Comparison of ENCODE assay signal across 8 cellular contexts in genomic region chr12:117968084-117968789, GRCh38. TPM values are rescaled to one million over a fixed set of nuclear protein-coding genes. Genes with fewer than 3 reads are reported as not detected.
A peak's percentile ranks its signal among the peaks of the same experiment; 100 is the strongest.
DNase-seq lines count a peak whose midpoint lies in the region; ATAC-seq, FAIRE-seq and TF ChIP-seq lines count a peak whose summit lies in the region.

No MANE protein-coding gene starts in this region.

- peaks cover 0 to 15% (median 6%) of the 10 kb centered on the region in 7 donors for H3K9me3 Mint-ChIP-seq in CD4-positive, CD25-positive, alpha-beta regulatory T cell
- peaks cover 0 to 21% (median 14%) of the 10 kb centered on the region in 9 donors for H3K9me3 Mint-ChIP-seq in naive thymus-derived CD8-positive, alpha-beta T cell

- no peaks in the 10 kb centered on the region for H3K36me3 ChIP-seq in CD4-positive, CD25-positive, alpha-beta regulatory T cell (ENCODE audit: control insufficient read depth, insufficient read depth, low read length)
- no peaks in the 10 kb centered on the region for H3K36me3 ChIP-seq in small intestine (ENCODE audit: control insufficient read depth in 2 of 2, insufficient read depth in 2 of 2, low read length in 2 of 2)

- WGBS in small intestine, 3 donors, result 4 to 8% (median 7%) methylated on average over 12 of the region's 12 CpGs

- peaks cover 37% of the 10 kb centered on the region for H3K27me3 Mint-ChIP-seq in CD4-positive, CD25-positive, alpha-beta regulatory T cell
- H3K27me3 Mint-ChIP-seq in naive thymus-derived CD8-positive, alpha-beta T cell, result peaks cover 32 to 84% (median 55%) of the 10 kb centered on the region in 5 donors

- no peak overlapping the region for H3K27ac ChIP-seq in CD4-positive, CD25-positive, alpha-beta regulatory T cell (ENCODE audit: insufficient read depth, low read length, poor library complexity, severe bottlenecking)
- H3K27ac ChIP-seq in caudate nucleus (ENCODE audit: low read depth, low read length), result peak overlapping the region; percentile 62
- no peak overlapping the region for H3K27ac ChIP-seq in small intestine (ENCODE audit: low read depth in 1 of 2, low read length in 1 of 2)

- peaks cover 23% of the 10 kb centered on the region for H3K27me3 ChIP-seq in CD4-positive, CD25-positive, alpha-beta regulatory T cell (ENCODE audit: control insufficient read depth, insufficient read depth, low read length)
- H3K27me3 ChIP-seq in small intestine (ENCODE audit: control insufficient read depth in 2 of 2, insufficient read depth in 2 of 2, low read length in 2 of 2), result peaks cover 3 to 14% of the 10 kb centered on the region in 2 donors

- peaks cover 5 to 8% of the 10 kb centered on the region in 2 experiments for H3K9me3 ChIP-seq in CD4-positive, CD25-positive, alpha-beta regulatory T cell (ENCODE audit: control insufficient read depth in 2 of 2, low read length in 2 of 2)
- no peaks in the 10 kb centered on the region for H3K9me3 ChIP-seq in small intestine (ENCODE audit: control insufficient read depth, low read depth)

- no peak for FAIRE-seq in small intestine (lab: Jason Lieb, UNC)
- FAIRE-seq in H54 (lab: Jason Lieb, UNC), result no peak

- TF ChIP-seq POLR2A in H54 (IDR thresholded peaks at IDR 0.05; ENCODE audit: low read depth, low read length), result no peak

- H3K4me3 Mint-ChIP-seq in CD4-positive, CD25-positive, alpha-beta regulatory T cell, result peak overlapping the region in 3 of 4 donors; percentile 52 to 85 (median 76)
- peak overlapping the region; percentile 55 to 82 (median 68) for H3K4me3 Mint-ChIP-seq in naive thymus-derived CD8-positive, alpha-beta T cell

- H3K27ac Mint-ChIP-seq in CD4-positive, CD25-positive, alpha-beta regulatory T cell, result no peak overlapping the region
- H3K27ac Mint-ChIP-seq in naive thymus-derived CD8-positive, alpha-beta T cell, result no peak overlapping the region

- no peak for ATAC-seq in CD4-positive, CD25-positive, alpha-beta regulatory T cell (ENCODE audit: low read depth in 2 of 2)
- no peak for ATAC-seq in naive thymus-derived CD8-positive, alpha-beta T cell
- ATAC-seq in GM18873 (IDR thresholded peaks at IDR 0.05; ENCODE audit: low FRiP score, unreplicated experiment), result no peak

- peaks cover 0 to 10% (median 2%) of the 10 kb centered on the region in 4 donors for H3K4me1 Mint-ChIP-seq in CD4-positive, CD25-positive, alpha-beta regulatory T cell
- H3K4me1 Mint-ChIP-seq in naive thymus-derived CD8-positive, alpha-beta T cell, result peaks cover 3 to 13% (median 8%) of the 10 kb centered on the region in 4 donors

- POLR2A ChIA-PET in naive thymus-derived CD8-positive, alpha-beta T cell (lab: Charles Lee), result no interaction called here

- peaks cover 3% of the 10 kb centered on the region for H3K36me3 Mint-ChIP-seq in CD4-positive, CD25-positive, alpha-beta regulatory T cell
- peaks cover 0 to 19% (median 1%) of the 10 kb centered on the region in 3 donors for H3K36me3 Mint-ChIP-seq in naive thymus-derived CD8-positive, alpha-beta T cell

- H3K4me1 ChIP-seq in CD4-positive, CD25-positive, alpha-beta regulatory T cell (ENCODE audit: control insufficient read depth, insufficient read depth, low read length, poor library complexity, severe bottlenecking), result peaks cover 11% of the 10 kb centered on the region
- no peaks in the 10 kb centered on the region for H3K4me1 ChIP-seq in small intestine (ENCODE audit: control insufficient read depth in 2 of 2, insufficient read depth in 1 of 2, low read depth in 1 of 2, low read length in 1 of 2)

- DNase-seq in CD4-positive, CD25-positive, alpha-beta regulatory T cell, result no peak
- no peak for DNase-seq in Jurkat, Clone E6-1 (ENCODE audit: low read depth, low spot score)
- peak in 11 of 61 donors; percentile 1 to 36 (median 20) for DNase-seq in caudate nucleus (lab: John Stamatoyannopoulos, UW)
- DNase-seq in naive thymus-derived CD8-positive, alpha-beta T cell, result no peak
- DNase-seq in small intestine, result no peak
- no peak for DNase-seq in H54 (ENCODE audit: insufficient read length, low spot score)
- no peak for DNase-seq in ureter (ENCODE audit: low spot score)

- no peak overlapping the region for H3K4me3 ChIP-seq in CD4-positive, CD25-positive, alpha-beta regulatory T cell (ENCODE audit: low read depth, low read length)
- peak overlapping the region; percentile 83 for H3K4me3 ChIP-seq in Jurkat, Clone E6-1 (ENCODE audit: low read length)
- H3K4me3 ChIP-seq in small intestine (ENCODE audit: low read depth in 1 of 2, low read length in 2 of 2), result peak overlapping the region in 1 of 2 donors; percentile 50

RNA-seq across cellular contexts. Expression of gene KSR2, which starts 0.6 kb away (rescaled TPM):
- total RNA-seq in CD4-positive, CD25-positive, alpha-beta regulatory T cell, result 0.20 TPM
- polyA plus RNA-seq in CD4-positive, CD25-positive, alpha-beta regulatory T cell, result not detected
- polyA plus RNA-seq in Jurkat, Clone E6-1 (2012; ENCODE audit: insufficient read depth, insufficient read length), result 2.1 TPM
- total RNA-seq in naive thymus-derived CD8-positive, alpha-beta T cell, result not detected
- polyA plus RNA-seq in naive thymus-derived CD8-positive, alpha-beta T cell, result not detected
- polyA plus RNA-seq in small intestine, result under 1 TPM in 1 of 3 donors, not detected in 2; 0.33 TPM
- 8.6 TPM for total RNA-seq in ureter

RNA-seq across cellular contexts. Expression of gene RFC5, which starts 48.3 kb away (rescaled TPM):
- 12.0 TPM for total RNA-seq in CD4-positive, CD25-positive, alpha-beta regulatory T cell
- polyA plus RNA-seq in CD4-positive, CD25-positive, alpha-beta regulatory T cell, result 10 to 100 TPM; 19.2 to 21.1 (median 20.1) TPM
- 127 TPM for polyA plus RNA-seq in Jurkat, Clone E6-1 (2012; ENCODE audit: insufficient read depth, insufficient read length)
- total RNA-seq in naive thymus-derived CD8-positive, alpha-beta T cell, result 10 to 100 TPM; 16.7 to 18.4 TPM
- 10 to 100 TPM; 12.3 to 16.1 (median 12.5) TPM for polyA plus RNA-seq in naive thymus-derived CD8-positive, alpha-beta T cell
- 10 to 100 TPM in 1 of 3 donors, 1 to 10 TPM in 2; 6.5 to 16.2 (median 6.5) TPM for polyA plus RNA-seq in small intestine
- total RNA-seq in ureter, result 18.4 TPM
